ENCODE assay signal across 12 cellular contexts in genomic region chr5:172820046-172820767, GRCh38. TPM values are rescaled to one million over a fixed set of nuclear protein-coding genes. Genes with fewer than 3 reads are reported as not detected.
DNase-seq lines count a peak whose midpoint lies in the region; ATAC-seq and TF ChIP-seq lines count a peak whose summit lies in the region.
"Had no signal": no experiment of that assay in that cellular context is flagged by ENCODE, and none has a peak within 500 bp of the region (broad histone marks: within the 10 kb centered on the region; RNA-seq: fewer than 3 reads in every experiment).

No MANE protein-coding gene starts in this region.

- no peaks in the 10 kb centered on the region for H3K4me1 Mint-ChIP-seq in activated CD8-positive, alpha-beta memory T cell treated with anti-CD3 and anti-CD28 coated beads, Interleukin-2, amount 10 ng/mL, durations not matched to agents 7 days and 5 days

- H3K27me3 Mint-ChIP-seq in activated CD8-positive, alpha-beta memory T cell treated with anti-CD3 and anti-CD28 coated beads, Interleukin-2, amount 10 ng/mL, durations not matched to agents 7 days and 5 days, result peaks cover 8% of the 10 kb centered on the region

- H3K9me3 Mint-ChIP-seq in activated CD8-positive, alpha-beta memory T cell treated with anti-CD3 and anti-CD28 coated beads, Interleukin-2, amount 10 ng/mL, durations not matched to agents 7 days and 5 days (ENCODE audit: low read depth), result peaks cover 2% of the 10 kb centered on the region

- H3K4me1 ChIP-seq in body of pancreas (no peaks in the 10 kb centered on the region), thoracic aorta (ENCODE audit: control insufficient read depth in 1 of 2, low read depth in 2 of 2) (peaks cover 0 to 11% of the 10 kb centered on the region in 2 donors)
- H3K4me1 ChIP-seq: HAP-1 had no signal

- H3K4me3 ChIP-seq in body of pancreas (no peak overlapping the region), thoracic aorta (no peak overlapping the region)
- H3K4me3 ChIP-seq: GM12878, HAP-1 had no signal

- TF ChIP-seq CTCF in body of pancreas (IDR thresholded peaks at IDR 0.05), result no peak
- no peak for TF ChIP-seq CTCF in thoracic aorta (IDR thresholded peaks at IDR 0.05)
- TF ChIP-seq CTCF in GM20000 (IDR thresholded peaks at IDR 0.05; ENCODE audit: extremely low read depth, missing control alignments), result no peak

- CTCF ChIA-PET in activated CD8-positive, alpha-beta memory T cell treated with anti-CD3 and anti-CD28 coated beads, Interleukin-2, amount 10 ng/mL, durations not matched to agents 7 days and 5 days (lab: Charles Lee), result no interaction called here

- intact Hi-C loops in body of pancreas (cut with DNase I), result no loop called here

- TF ChIP-seq POLR2A in body of pancreas (IDR thresholded peaks at IDR 0.05), result no peak

- H3K36me3 Mint-ChIP-seq in activated CD8-positive, alpha-beta memory T cell treated with anti-CD3 and anti-CD28 coated beads, Interleukin-2, amount 10 ng/mL, durations not matched to agents 7 days and 5 days, result no peaks in the 10 kb centered on the region

- peak; percentile 63 for DNase-seq in activated CD8-positive, alpha-beta memory T cell treated with anti-CD3 and anti-CD28 coated beads, Interleukin-2, amount 50 U/mL, for 48 hours
- no peak for DNase-seq in activated CD8-positive, alpha-beta memory T cell treated with anti-CD3 and anti-CD28 coated beads, Interleukin-2, amount 10 ng/mL, durations not matched to agents 7 days and 5 days
- DNase-seq in body of pancreas (peak; percentile 38 to 57 (median 44)), left lobe of liver (ENCODE audit: low spot score) (no peak), thoracic aorta (ENCODE audit: low spot score) (no peak), GM20000 (ENCODE audit: low spot score) (no peak), DMS53 (lab: John Stamatoyannopoulos, UW) (no peak)
- DNase-seq: mesenchymal stem cell had no signal

- ATAC-seq in activated CD8-positive, alpha-beta memory T cell treated with anti-CD3 and anti-CD28 coated beads, Interleukin-2, amount 10 ng/mL, durations not matched to agents 7 days and 5 days, result no peak
- ATAC-seq in body of pancreas (peak; percentile 76), left lobe of liver (peak; percentile 47), thoracic aorta (ENCODE audit: insufficient number of reproducible peaks, low FRiP score, low read depth) (peak; percentile 40), GM18517 (IDR thresholded peaks at IDR 0.05; ENCODE audit: unreplicated experiment) (no peak)
- ATAC-seq: GM12878 had no signal

- H3K27ac Mint-ChIP-seq in activated CD8-positive, alpha-beta memory T cell treated with anti-CD3 and anti-CD28 coated beads, Interleukin-2, amount 10 ng/mL, durations not matched to agents 7 days and 5 days, result no peak overlapping the region
- H3K27ac Mint-ChIP-seq: IgD-negative memory B cell had no signal

- no peak overlapping the region for H3K4me3 Mint-ChIP-seq in activated CD8-positive, alpha-beta memory T cell treated with anti-CD3 and anti-CD28 coated beads, Interleukin-2, amount 10 ng/mL, durations not matched to agents 7 days and 5 days
- H3K4me3 Mint-ChIP-seq: IgD-negative memory B cell had no signal

- WGBS in body of pancreas, 2 donors, result 48 to 60% methylated on average over 15 to 16 of the region's 16 CpGs

- H3K27ac ChIP-seq in body of pancreas (peak overlapping the region in 1 of 4 donors; percentile 38), thoracic aorta (no peak overlapping the region)

- no peaks in the 10 kb centered on the region for H3K36me3 ChIP-seq in body of pancreas (replicated peaks in 1 of 2; ENCODE audit: insufficient read depth in 1 of 2, low read depth in 2 of 2)
- H3K36me3 ChIP-seq in thoracic aorta, result no peaks in the 10 kb centered on the region
- H3K36me3 ChIP-seq: HAP-1 had no signal

- no peaks in the 10 kb centered on the region for H3K9me3 ChIP-seq in body of pancreas
- no peaks in the 10 kb centered on the region for H3K9me3 ChIP-seq in thoracic aorta

- no peaks in the 10 kb centered on the region for H3K27me3 ChIP-seq in body of pancreas
- no peaks in the 10 kb centered on the region for H3K27me3 ChIP-seq in thoracic aorta (replicated peaks; ENCODE audit: insufficient read depth)

RNA-seq across cellular contexts. Expression of gene ERGIC1, which starts 13.8 kb away (rescaled TPM):
- 10 to 100 TPM; 30.9 to 34.7 TPM for total RNA-seq in activated CD8-positive, alpha-beta memory T cell treated with anti-CD3 and anti-CD28 coated beads, Interleukin-2, amount 10 ng/mL, durations not matched to agents 7 days and 5 days
- total RNA-seq in body of pancreas (10 to 100 TPM; 46.5 to 93.1 TPM), left lobe of liver (158 TPM), thoracic aorta (100 to 1,000 TPM; 141 to 230 TPM)

RNA-seq across cellular contexts. Expression of gene DUSP1, which starts 49.2 kb away (rescaled TPM):
- 10 to 100 TPM in 1 of 2 experiments, 1 to 10 TPM in 1; 6.5 to 32.5 TPM for total RNA-seq in activated CD8-positive, alpha-beta memory T cell treated with anti-CD3 and anti-CD28 coated beads, Interleukin-2, amount 10 ng/mL, durations not matched to agents 7 days and 5 days
- 100 to 1,000 TPM; 248 to 808 TPM for total RNA-seq in body of pancreas
- total RNA-seq in left lobe of liver, result 145 TPM
- 1,000 to 10,000 TPM in 1 of 2 donors, 100 to 1,000 TPM in 1; 813 to 3,699 TPM for total RNA-seq in thoracic aorta

Comparison
In these comparisons a context has a peak if more than half of its experiments do, and no peak if none do; other contexts are left out.
1. DNase-seq: peak in activated CD8-positive, alpha-beta memory T cell treated with anti-CD3 and anti-CD28 coated beads, Interleukin-2, amount 50 U/mL, for 48 hours (single experiment) and body of pancreas (4 of 4); none in activated CD8-positive, alpha-beta memory T cell treated with anti-CD3 and anti-CD28 coated beads, Interleukin-2, amount 10 ng/mL, durations not matched to agents 7 days and 5 days (single experiment), left lobe of liver (single experiment), thoracic aorta (single experiment), GM20000 (single experiment) and DMS53 (single experiment).
2. ATAC-seq: peak in body of pancreas (single experiment), left lobe of liver (single experiment) and thoracic aorta (single experiment); none in activated CD8-positive, alpha-beta memory T cell treated with anti-CD3 and anti-CD28 coated beads, Interleukin-2, amount 10 ng/mL, durations not matched to agents 7 days and 5 days (single experiment) and GM18517 (single experiment).